In the genomic region with DNA sequence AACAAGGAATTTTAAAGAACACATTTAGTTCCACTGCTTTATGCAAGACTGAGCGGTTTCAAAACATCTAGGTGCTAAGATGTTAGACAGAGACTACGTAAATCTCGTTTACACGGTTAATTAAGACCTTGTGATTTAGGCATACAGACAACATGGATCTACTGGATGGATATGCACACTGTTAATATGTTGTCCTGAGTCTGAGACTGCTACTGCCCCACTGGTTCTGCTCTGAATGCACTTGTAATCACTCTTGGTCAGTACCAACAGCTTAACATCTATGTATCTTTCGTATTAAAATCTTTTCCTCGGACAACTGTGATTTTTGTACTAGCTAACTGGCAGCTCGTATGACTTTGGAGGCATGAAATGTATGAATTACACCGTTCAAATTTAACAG, we compare ENCODE assay signal across 10 cellular contexts. TPM values are rescaled to one million over a fixed set of nuclear protein-coding genes. Genes with fewer than 3 reads are reported as not detected.
DNase-seq lines count a peak whose midpoint lies in the region; ATAC-seq and TF ChIP-seq lines count a peak whose summit lies in the region.
"Had no signal": no experiment of that assay in that cellular context is flagged by ENCODE, and none has a peak within 500 bp of the region (broad histone marks: within the 10 kb centered on the region; RNA-seq: fewer than 3 reads in every experiment).

No MANE protein-coding gene starts in this region.

- peak overlapping the region; percentile 93 to 97 for H3K27ac ChIP-seq in liver (ENCODE audit: low read depth in 1 of 2, low read length in 2 of 2)
- no peak overlapping the region for H3K27ac ChIP-seq in aorta (ENCODE audit: low read depth in 1 of 2, low read length in 2 of 2)

- peak overlapping the region; percentile 67 to 94 for H3K9ac ChIP-seq in liver (ENCODE audit: low read depth in 1 of 2, low read length in 2 of 2)

- no peak for TF ChIP-seq CTCF in liver (IDR thresholded peaks at IDR 0.05; ENCODE audit: low read depth, low read length, missing input control)

- H3K36me3 ChIP-seq in liver (ENCODE audit: control insufficient read depth in 4 of 4, insufficient read depth in 3 of 4, low read depth in 1 of 4, low read length in 3 of 4): peaks cover 0 to 2% (median 0%) of the 10 kb centered on the region in 4 donors
- no peaks in the 10 kb centered on the region for H3K36me3 ChIP-seq in aorta (ENCODE audit: control insufficient read depth in 1 of 2, insufficient read depth in 2 of 2, low read length in 1 of 2)

- 20% methylated on average over 8 of the region's 8 CpGs for WGBS in liver
- 82 to 84% methylated on average over 8 of the region's 8 CpGs for WGBS in aorta, 2 donors

- H3K9me3 Mint-ChIP-seq in T-helper 2 cell treated with Interferon-gamma antibody and Interleukin-4, amounts not matched to agents 5 μg/mL and 100 μg/mL, for 36 hours: no peaks in the 10 kb centered on the region
- no peaks in the 10 kb centered on the region for H3K9me3 Mint-ChIP-seq in activated naive CD8-positive, alpha-beta T cell (ENCODE audit: low read depth)
- H3K9me3 Mint-ChIP-seq in stimulated activated naive CD8-positive, alpha-beta T cell treated with anti-CD3 and anti-CD28 coated beads, Interleukin-15, amount 100 ng/mL, for 72 hours: no peaks in the 10 kb centered on the region

- peaks cover 6 to 47% (median 22%) of the 10 kb centered on the region in 4 donors for H3K4me1 ChIP-seq in liver (ENCODE audit: control insufficient read depth in 4 of 4, insufficient read depth in 4 of 4, low read length in 3 of 4)
- no peaks in the 10 kb centered on the region for H3K4me1 ChIP-seq in aorta (ENCODE audit: control insufficient read depth in 1 of 2, insufficient read depth in 2 of 2, low read length in 2 of 2)

- H3K36me3 Mint-ChIP-seq in T-helper 2 cell treated with Interferon-gamma antibody and Interleukin-4, amounts not matched to agents 5 μg/mL and 100 μg/mL, for 36 hours (ENCODE audit: low read depth): peaks cover 30% of the 10 kb centered on the region
- no peaks in the 10 kb centered on the region for H3K36me3 Mint-ChIP-seq in activated naive CD8-positive, alpha-beta T cell

- no peak for DNase-seq in T-helper 2 cell treated with Interferon-gamma antibody and Interleukin-4, amounts not matched to agents 5 μg/mL and 100 μg/mL, for 36 hours (ENCODE audit: low spot score)
- DNase-seq in T-helper 2 cell (no peak), aorta (no peak), NCI-H345 (lab: John Stamatoyannopoulos, UW) (no peak), OCI-M2 (lab: John Stamatoyannopoulos, UW; ENCODE audit: unreplicated experiment) (no peak)
- no peak for DNase-seq in stimulated activated naive CD8-positive, alpha-beta T cell treated with anti-CD3 and anti-CD28 coated beads, Interleukin-15, amount 100 ng/mL, for 72 hours
- DNase-seq: NCI-H524 treated with DMSO at 0.1 percent for 48 hours; stimulated activated CD4-positive, alpha-beta T cell treated with anti-CD3 and anti-CD28 coated beads, Interleukin-2, amount 100 ng/mL, for 48 hours had no signal

- H3K27ac Mint-ChIP-seq in T-helper 2 cell treated with Interferon-gamma antibody and Interleukin-4, amounts not matched to agents 5 μg/mL and 100 μg/mL, for 36 hours: no peak overlapping the region
- peak overlapping the region; percentile 9 for H3K27ac Mint-ChIP-seq in activated naive CD8-positive, alpha-beta T cell
- no peak overlapping the region for H3K27ac Mint-ChIP-seq in stimulated activated naive CD8-positive, alpha-beta T cell treated with anti-CD3 and anti-CD28 coated beads, Interleukin-15, amount 100 ng/mL, for 72 hours

- TF ChIP-seq RAD21 in liver (IDR thresholded peaks at IDR 0.05): no peak

- peak overlapping the region; percentile 89 to 97 (median 96) for H3K4me3 ChIP-seq in liver (ENCODE audit: low read depth in 1 of 3, low read length in 3 of 3)
- H3K4me3 ChIP-seq in aorta (ENCODE audit: low read length in 2 of 2): peak overlapping the region in 1 of 2 donors; percentile 21

- intact Hi-C loops in aorta (cut with DNase I): loop anchor here (5.0 kb wide), 2 partner anchors 199 to 219 kb away; no protein-coding TSS in a partner anchor

- no peaks in the 10 kb centered on the region for H3K27me3 ChIP-seq in liver (ENCODE audit: control insufficient read depth in 4 of 4, insufficient read depth in 4 of 4, low read length in 3 of 4)
- H3K27me3 ChIP-seq in aorta (ENCODE audit: control insufficient read depth in 1 of 2, insufficient read depth in 2 of 2, low read length in 1 of 2): no peaks in the 10 kb centered on the region

- H3K9me3 ChIP-seq in liver (ENCODE audit: control insufficient read depth in 4 of 4, low read length in 3 of 4) (no peaks in the 10 kb centered on the region), aorta (ENCODE audit: control insufficient read depth, low read length) (no peaks in the 10 kb centered on the region)

- no peak for ATAC-seq in stimulated activated naive CD8-positive, alpha-beta T cell treated with anti-CD3 and anti-CD28 coated beads, Interleukin-15, amount 100 ng/mL, for 72 hours
- ATAC-seq in aorta (ENCODE audit: low FRiP score): no peak

- no peaks in the 10 kb centered on the region for H3K27me3 Mint-ChIP-seq in T-helper 2 cell treated with Interferon-gamma antibody and Interleukin-4, amounts not matched to agents 5 μg/mL and 100 μg/mL, for 36 hours (ENCODE audit: low read depth)
- H3K27me3 Mint-ChIP-seq in activated naive CD8-positive, alpha-beta T cell: no peaks in the 10 kb centered on the region
- no peaks in the 10 kb centered on the region for H3K27me3 Mint-ChIP-seq in stimulated activated naive CD8-positive, alpha-beta T cell treated with anti-CD3 and anti-CD28 coated beads, Interleukin-15, amount 100 ng/mL, for 72 hours

- peak overlapping the region; percentile 97 for H3K4me3 Mint-ChIP-seq in T-helper 2 cell treated with Interferon-gamma antibody and Interleukin-4, amounts not matched to agents 5 μg/mL and 100 μg/mL, for 36 hours
- H3K4me3 Mint-ChIP-seq in activated naive CD8-positive, alpha-beta T cell: peak overlapping the region; percentile 97
- peak overlapping the region; percentile 76 to 93 for H3K4me3 Mint-ChIP-seq in stimulated activated naive CD8-positive, alpha-beta T cell treated with anti-CD3 and anti-CD28 coated beads, Interleukin-15, amount 100 ng/mL, for 72 hours

- peaks cover 62% of the 10 kb centered on the region for H3K4me1 Mint-ChIP-seq in T-helper 2 cell treated with Interferon-gamma antibody and Interleukin-4, amounts not matched to agents 5 μg/mL and 100 μg/mL, for 36 hours (ENCODE audit: low read depth)
- peaks cover 58% of the 10 kb centered on the region for H3K4me1 Mint-ChIP-seq in activated naive CD8-positive, alpha-beta T cell (ENCODE audit: low read depth)
- peaks cover 47% of the 10 kb centered on the region for H3K4me1 Mint-ChIP-seq in stimulated activated naive CD8-positive, alpha-beta T cell treated with anti-CD3 and anti-CD28 coated beads, Interleukin-15, amount 100 ng/mL, for 72 hours

TF ChIP-seq in liver, 16 proteins besides CTCF, POLR2A, EP300 and RAD21 (continues in another document):
- TF ChIP-seq, protein P1, sequence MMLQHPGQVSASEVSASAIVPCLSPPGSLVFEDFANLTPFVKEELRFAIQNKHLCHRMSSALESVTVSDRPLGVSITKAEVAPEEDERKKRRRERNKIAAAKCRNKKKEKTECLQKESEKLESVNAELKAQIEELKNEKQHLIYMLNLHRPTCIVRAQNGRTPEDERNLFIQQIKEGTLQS (IDR thresholded peaks at IDR 0.05): no peak
- TF ChIP-seq RXRA (IDR thresholded peaks at IDR 0.05) (no peak), HNF4A (conservative IDR thresholded peaks at IDR 0.05) (no peak), HNF4G (IDR thresholded peaks at IDR 0.05) (no peak), SP1 (IDR thresholded peaks at IDR 0.05) (no peak), JUND (IDR thresholded peaks at IDR 0.05) (no peak), EGR1 (IDR thresholded peaks at IDR 0.05; ENCODE audit: low read depth in 2 of 2) (no peak)
- TF ChIP-seq, protein P2, sequence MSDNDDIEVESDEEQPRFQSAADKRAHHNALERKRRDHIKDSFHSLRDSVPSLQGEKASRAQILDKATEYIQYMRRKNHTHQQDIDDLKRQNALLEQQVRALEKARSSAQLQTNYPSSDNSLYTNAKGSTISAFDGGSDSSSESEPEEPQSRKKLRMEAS (IDR thresholded peaks at IDR 0.05): no peak
- TF ChIP-seq, protein P3, sequence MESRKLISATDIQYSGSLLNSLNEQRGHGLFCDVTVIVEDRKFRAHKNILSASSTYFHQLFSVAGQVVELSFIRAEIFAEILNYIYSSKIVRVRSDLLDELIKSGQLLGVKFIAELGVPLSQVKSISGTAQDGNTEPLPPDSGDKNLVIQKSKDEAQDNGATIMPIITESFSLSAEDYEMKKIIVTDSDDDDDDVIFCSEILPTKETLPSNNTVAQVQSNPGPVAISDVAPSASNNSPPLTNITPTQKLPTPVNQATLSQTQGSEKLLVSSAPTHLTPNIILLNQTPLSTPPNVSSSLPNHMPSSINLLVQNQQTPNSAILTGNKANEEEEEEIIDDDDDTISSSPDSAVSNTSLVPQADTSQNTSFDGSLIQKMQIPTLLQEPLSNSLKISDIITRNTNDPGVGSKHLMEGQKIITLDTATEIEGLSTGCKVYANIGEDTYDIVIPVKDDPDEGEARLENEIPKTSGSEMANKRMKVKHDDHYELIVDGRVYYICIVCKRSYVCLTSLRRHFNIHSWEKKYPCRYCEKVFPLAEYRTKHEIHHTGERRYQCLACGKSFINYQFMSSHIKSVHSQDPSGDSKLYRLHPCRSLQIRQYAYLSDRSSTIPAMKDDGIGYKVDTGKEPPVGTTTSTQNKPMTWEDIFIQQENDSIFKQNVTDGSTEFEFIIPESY (IDR thresholded peaks at IDR 0.05): no peak

RNA-seq across cellular contexts. Expression of a gene that starts 3.1 kb away (rescaled TPM):
- total RNA-seq in liver: 100 to 1,000 TPM; 201 to 209 TPM
- polyA plus RNA-seq in liver: 10 to 100 TPM; 68.2 to 95.5 TPM
- 10 to 100 TPM; 57.8 to 76.0 TPM for total RNA-seq in aorta
- polyA plus RNA-seq in aorta: 10 to 100 TPM; 22.2 to 22.6 TPM

Comparison
In these comparisons a context has a peak if more than half of its experiments do, and no peak if none do; other contexts are left out.
1. H3K27ac ChIP-seq: peak in liver (2 of 2); none in aorta (0 of 2).
2. Peak in every context shown above with its lines, with median percentiles within 50 percentile points of each other: H3K4me3 Mint-ChIP-seq.